In the genomic region with DNA sequence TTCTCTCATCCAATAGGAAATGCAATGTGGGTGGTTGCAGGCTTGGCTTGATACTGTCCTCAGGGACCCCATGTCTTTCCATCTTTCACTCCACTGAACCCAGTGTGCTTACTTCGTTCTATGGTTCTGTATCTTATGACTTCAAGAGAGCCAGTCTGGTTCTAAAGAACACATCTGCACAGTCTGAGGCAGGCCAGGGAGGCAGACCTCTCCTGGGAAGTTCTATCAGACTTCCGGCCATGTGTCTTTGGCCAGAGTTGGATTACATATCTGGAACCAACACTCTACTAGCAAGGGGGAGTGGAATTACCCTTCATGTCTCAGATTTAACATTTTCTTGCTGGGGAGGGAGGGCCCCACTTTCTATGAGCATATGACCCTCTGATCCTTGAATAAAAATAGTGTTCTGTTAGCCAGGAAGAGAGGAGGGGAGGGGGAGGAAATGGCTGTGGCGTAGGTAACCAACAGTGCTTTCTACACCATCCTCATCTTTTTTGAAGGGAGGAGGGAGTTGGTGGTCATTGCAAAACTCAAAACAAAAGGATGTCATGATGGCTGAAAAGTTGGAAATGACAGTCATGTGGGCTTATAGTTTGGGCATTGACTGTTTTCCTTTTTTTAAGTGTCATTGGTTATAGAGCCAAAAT, we compare ENCODE assay signal across 1 cellular context.
TF ChIP-seq lines count a peak whose summit lies in the region.

No MANE protein-coding gene starts in this region.

TF ChIP-seq in GM23338, 12 proteins besides CTCF, POLR2A, EP300 and RAD21 (continued from another document):
- TF ChIP-seq, protein P1, sequence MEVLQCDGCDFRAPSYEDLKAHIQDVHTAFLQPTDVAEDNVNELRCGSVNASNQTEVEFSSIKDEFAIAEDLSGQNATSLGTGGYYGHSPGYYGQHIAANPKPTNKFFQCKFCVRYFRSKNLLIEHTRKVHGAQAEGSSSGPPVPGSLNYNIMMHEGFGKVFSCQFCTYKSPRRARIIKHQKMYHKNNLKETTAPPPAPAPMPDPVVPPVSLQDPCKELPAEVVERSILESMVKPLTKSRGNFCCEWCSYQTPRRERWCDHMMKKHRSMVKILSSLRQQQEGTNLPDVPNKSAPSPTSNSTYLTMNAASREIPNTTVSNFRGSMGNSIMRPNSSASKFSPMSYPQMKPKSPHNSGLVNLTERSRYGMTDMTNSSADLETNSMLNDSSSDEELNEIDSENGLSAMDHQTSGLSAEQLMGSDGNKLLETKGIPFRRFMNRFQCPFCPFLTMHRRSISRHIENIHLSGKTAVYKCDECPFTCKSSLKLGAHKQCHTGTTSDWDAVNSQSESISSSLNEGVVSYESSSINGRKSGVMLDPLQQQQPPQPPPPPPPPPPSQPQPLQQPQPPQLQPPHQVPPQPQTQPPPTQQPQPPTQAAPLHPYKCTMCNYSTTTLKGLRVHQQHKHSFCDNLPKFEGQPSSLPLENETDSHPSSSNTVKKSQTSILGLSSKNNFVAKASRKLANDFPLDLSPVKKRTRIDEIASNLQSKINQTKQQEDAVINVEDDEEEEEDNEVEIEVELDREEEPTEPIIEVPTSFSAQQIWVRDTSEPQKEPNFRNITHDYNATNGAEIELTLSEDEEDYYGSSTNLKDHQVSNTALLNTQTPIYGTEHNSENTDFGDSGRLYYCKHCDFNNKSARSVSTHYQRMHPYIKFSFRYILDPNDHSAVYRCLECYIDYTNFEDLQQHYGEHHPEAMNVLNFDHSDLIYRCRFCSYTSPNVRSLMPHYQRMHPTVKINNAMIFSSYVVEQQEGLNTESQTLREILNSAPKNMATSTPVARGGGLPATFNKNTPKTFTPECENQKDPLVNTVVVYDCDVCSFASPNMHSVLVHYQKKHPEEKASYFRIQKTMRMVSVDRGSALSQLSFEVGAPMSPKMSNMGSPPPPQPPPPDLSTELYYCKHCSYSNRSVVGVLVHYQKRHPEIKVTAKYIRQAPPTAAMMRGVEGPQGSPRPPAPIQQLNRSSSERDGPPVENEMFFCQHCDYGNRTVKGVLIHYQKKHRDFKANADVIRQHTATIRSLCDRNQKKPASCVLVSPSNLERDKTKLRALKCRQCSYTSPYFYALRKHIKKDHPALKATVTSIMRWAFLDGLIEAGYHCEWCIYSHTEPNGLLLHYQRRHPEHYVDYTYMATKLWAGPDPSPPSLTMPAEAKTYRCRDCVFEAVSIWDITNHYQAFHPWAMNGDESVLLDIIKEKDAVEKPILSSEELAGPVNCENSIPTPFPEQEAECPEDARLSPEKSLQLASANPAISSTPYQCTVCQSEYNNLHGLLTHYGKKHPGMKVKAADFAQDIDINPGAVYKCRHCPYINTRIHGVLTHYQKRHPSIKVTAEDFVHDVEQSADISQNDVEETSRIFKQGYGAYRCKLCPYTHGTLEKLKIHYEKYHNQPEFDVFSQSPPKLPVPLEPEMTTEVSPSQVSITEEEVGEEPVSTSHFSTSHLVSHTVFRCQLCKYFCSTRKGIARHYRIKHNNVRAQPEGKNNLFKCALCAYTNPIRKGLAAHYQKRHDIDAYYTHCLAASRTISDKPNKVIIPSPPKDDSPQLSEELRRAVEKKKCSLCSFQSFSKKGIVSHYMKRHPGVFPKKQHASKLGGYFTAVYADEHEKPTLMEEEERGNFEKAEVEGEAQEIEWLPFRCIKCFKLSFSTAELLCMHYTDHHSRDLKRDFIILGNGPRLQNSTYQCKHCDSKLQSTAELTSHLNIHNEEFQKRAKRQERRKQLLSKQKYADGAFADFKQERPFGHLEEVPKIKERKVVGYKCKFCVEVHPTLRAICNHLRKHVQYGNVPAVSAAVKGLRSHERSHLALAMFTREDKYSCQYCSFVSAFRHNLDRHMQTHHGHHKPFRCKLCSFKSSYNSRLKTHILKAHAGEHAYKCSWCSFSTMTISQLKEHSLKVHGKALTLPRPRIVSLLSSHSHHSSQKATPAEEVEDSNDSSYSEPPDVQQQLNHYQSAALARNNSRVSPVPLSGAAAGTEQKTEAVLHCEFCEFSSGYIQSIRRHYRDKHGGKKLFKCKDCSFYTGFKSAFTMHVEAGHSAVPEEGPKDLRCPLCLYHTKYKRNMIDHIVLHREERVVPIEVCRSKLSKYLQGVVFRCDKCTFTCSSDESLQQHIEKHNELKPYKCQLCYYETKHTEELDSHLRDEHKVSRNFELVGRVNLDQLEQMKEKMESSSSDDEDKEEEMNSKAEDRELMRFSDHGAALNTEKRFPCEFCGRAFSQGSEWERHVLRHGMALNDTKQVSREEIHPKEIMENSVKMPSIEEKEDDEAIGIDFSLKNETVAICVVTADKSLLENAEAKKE (CRISPR knock-in tag; IDR thresholded peaks at IDR 0.05), result no peak
- TF ChIP-seq, protein P2, sequence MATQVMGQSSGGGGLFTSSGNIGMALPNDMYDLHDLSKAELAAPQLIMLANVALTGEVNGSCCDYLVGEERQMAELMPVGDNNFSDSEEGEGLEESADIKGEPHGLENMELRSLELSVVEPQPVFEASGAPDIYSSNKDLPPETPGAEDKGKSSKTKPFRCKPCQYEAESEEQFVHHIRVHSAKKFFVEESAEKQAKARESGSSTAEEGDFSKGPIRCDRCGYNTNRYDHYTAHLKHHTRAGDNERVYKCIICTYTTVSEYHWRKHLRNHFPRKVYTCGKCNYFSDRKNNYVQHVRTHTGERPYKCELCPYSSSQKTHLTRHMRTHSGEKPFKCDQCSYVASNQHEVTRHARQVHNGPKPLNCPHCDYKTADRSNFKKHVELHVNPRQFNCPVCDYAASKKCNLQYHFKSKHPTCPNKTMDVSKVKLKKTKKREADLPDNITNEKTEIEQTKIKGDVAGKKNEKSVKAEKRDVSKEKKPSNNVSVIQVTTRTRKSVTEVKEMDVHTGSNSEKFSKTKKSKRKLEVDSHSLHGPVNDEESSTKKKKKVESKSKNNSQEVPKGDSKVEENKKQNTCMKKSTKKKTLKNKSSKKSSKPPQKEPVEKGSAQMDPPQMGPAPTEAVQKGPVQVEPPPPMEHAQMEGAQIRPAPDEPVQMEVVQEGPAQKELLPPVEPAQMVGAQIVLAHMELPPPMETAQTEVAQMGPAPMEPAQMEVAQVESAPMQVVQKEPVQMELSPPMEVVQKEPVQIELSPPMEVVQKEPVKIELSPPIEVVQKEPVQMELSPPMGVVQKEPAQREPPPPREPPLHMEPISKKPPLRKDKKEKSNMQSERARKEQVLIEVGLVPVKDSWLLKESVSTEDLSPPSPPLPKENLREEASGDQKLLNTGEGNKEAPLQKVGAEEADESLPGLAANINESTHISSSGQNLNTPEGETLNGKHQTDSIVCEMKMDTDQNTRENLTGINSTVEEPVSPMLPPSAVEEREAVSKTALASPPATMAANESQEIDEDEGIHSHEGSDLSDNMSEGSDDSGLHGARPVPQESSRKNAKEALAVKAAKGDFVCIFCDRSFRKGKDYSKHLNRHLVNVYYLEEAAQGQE (IDR thresholded peaks at IDR 0.05; ENCODE audit: unreplicated experiment), result no peak
- no peak for TF ChIP-seq NANOG (IDR thresholded peaks at IDR 0.05; ENCODE audit: borderline replicate concordance)
- TF ChIP-seq POLR2AphosphoS5 (IDR thresholded peaks at IDR 0.05; ENCODE audit: low read depth), result no peak
- no peak for TF ChIP-seq ZNF331 (CRISPR knock-in tag; IDR thresholded peaks at IDR 0.05; ENCODE audit: low read depth)
- TF ChIP-seq, protein P3, sequence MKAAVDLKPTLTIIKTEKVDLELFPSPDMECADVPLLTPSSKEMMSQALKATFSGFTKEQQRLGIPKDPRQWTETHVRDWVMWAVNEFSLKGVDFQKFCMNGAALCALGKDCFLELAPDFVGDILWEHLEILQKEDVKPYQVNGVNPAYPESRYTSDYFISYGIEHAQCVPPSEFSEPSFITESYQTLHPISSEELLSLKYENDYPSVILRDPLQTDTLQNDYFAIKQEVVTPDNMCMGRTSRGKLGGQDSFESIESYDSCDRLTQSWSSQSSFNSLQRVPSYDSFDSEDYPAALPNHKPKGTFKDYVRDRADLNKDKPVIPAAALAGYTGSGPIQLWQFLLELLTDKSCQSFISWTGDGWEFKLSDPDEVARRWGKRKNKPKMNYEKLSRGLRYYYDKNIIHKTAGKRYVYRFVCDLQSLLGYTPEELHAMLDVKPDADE (IDR thresholded peaks at IDR 0.05), result no peak
- TF ChIP-seq EZH2phosphoT487 (IDR thresholded peaks at IDR 0.05; ENCODE audit: unreplicated experiment), result no peak
